13 cellular contexts compared by ENCODE assay signal in genomic region chr3:177522051-177522450, GRCh38.
"Had no signal": no experiment of that assay in that cellular context is flagged by ENCODE, and none has a peak within 500 bp of the region (broad histone marks: within the 10 kb centered on the region; RNA-seq: fewer than 3 reads in every experiment).

No MANE protein-coding gene starts in this region.

- H3K27me3 ChIP-seq: breast epithelium, dorsolateral prefrontal cortex, esophagus muscularis mucosa, left lung, stomach had no signal

- H3K36me3 ChIP-seq: breast epithelium, esophagus muscularis mucosa, left lung, stomach had no signal

- ATAC-seq: activated CD8-positive, alpha-beta memory T cell treated with anti-CD3 and anti-CD28 coated beads, Interleukin-2, amount 10 ng/mL, durations not matched to agents 7 days and 5 days had no signal

- DNase-seq: activated CD4-positive, alpha-beta T cell treated with anti-CD3 and anti-CD28 coated beads, Interleukin-2, amount 50 U/mL, for 48 hours; activated CD4-positive, CD25-positive, alpha-beta regulatory T cell treated with anti-CD3 and anti-CD28 coated beads, Interleukin-2, amount 50 U/mL, for 72 hours; activated CD8-positive, alpha-beta memory T cell treated with anti-CD3 and anti-CD28 coated beads, Interleukin-2, amount 10 ng/mL, durations not matched to agents 7 days and 5 days; activated gamma-delta T cell; activated T-cell treated with anti-CD3 and anti-CD28 coated beads, Interleukin-2, amount 50 U/mL, for 24 hours; dorsolateral prefrontal cortex; left lung; nephron progenitor cell; retina; stomach had no signal

- H3K4me3 ChIP-seq: breast epithelium, dorsolateral prefrontal cortex, esophagus muscularis mucosa, left lung, skin epidermis, stomach had no signal

- H3K9me3 ChIP-seq: breast epithelium, esophagus muscularis mucosa, left lung, stomach had no signal

- H3K27ac ChIP-seq: dorsolateral prefrontal cortex, left lung, stomach had no signal
